ENCODE assay signal across 8 cellular contexts in genomic region chr1:155610257-155610647, GRCh38. TPM values are rescaled to one million over a fixed set of nuclear protein-coding genes. Genes with fewer than 3 reads are reported as not detected.
DNase-seq lines count a peak whose midpoint lies in the region; ATAC-seq and TF ChIP-seq lines count a peak whose summit lies in the region.
"Not testable (repeated sequence)": the region's sequence is repeated elsewhere in the genome, so short reads cannot be mapped to it uniquely, and the experiment has no call there.

No MANE protein-coding gene starts in this region.

- H3K27ac ChIP-seq in ACC112 (ENCODE audit: low read depth, low read length); SJSA1: not testable (repeated sequence)

- not testable (repeated sequence) for H3K27me3 ChIP-seq in ACC112 (ENCODE audit: insufficient read depth, low read length); SJSA1 (replicated peaks); skeletal muscle satellite cell (ENCODE audit: control insufficient read depth, insufficient read depth, low read length)

- ATAC-seq in GM19035 (IDR thresholded peaks at IDR 0.05; ENCODE audit: unreplicated experiment) (peak; percentile 34), HG03097 (IDR thresholded peaks at IDR 0.05; ENCODE audit: low FRiP score, unreplicated experiment) (peak; percentile 27)

- H3K27me3 Mint-ChIP-seq in mesothelial cell of epicardium (ENCODE audit: low read depth), result not testable (repeated sequence)

- peak overlapping the region; percentile 86 for H3K4me3 Mint-ChIP-seq in mesothelial cell of epicardium

- peak overlapping the region; percentile 63 for H3K9ac ChIP-seq in skeletal muscle satellite cell (ENCODE audit: low read depth, low read length)

- peaks cover 12% of the 10 kb centered on the region for H3K36me3 Mint-ChIP-seq in mesothelial cell of epicardium

- H2AFZ ChIP-seq in ACC112 (ENCODE audit: low read length, unreplicated experiment), result not testable (repeated sequence)

- not testable (repeated sequence) for H3K4me1 Mint-ChIP-seq in mesothelial cell of epicardium

- not testable (repeated sequence) for DNase-seq in SJSA1 (ENCODE audit: low read depth in 1 of 2, low spot score in 2 of 2); astrocyte of the cerebellum (ENCODE audit: low read depth); foreskin fibroblast; mesothelial cell of epicardium (ENCODE audit: low spot score in 2 of 2, unreplicated experiment in 2 of 2)

- H3K79me2 ChIP-seq in ACC112 (ENCODE audit: control insufficient read depth, insufficient read depth, low read length, unreplicated experiment), result not testable (repeated sequence)

- not testable (repeated sequence) for H3K4me1 ChIP-seq in ACC112 (ENCODE audit: control insufficient read depth, insufficient read depth, low read length, unreplicated experiment); SJSA1 (replicated peaks); skeletal muscle satellite cell (ENCODE audit: control insufficient read depth, insufficient read depth, low read length)

- not testable (repeated sequence) for H3K9me3 ChIP-seq in SJSA1 (replicated peaks); skeletal muscle satellite cell (replicated peaks; ENCODE audit: low read length)

- in situ Hi-C loops in astrocyte of the cerebellum (cut with HindIII; ENCODE audit: low sequenced_read_pairs), result not testable (repeated sequence)

- not testable (repeated sequence) for H3K36me3 ChIP-seq in ACC112 (ENCODE audit: insufficient read depth, low read length); skeletal muscle satellite cell (ENCODE audit: insufficient read depth, low read length)
- peaks cover 12% of the 10 kb centered on the region for H3K36me3 ChIP-seq in SJSA1

- H3K9me3 Mint-ChIP-seq in mesothelial cell of epicardium, result not testable (repeated sequence)

- TF ChIP-seq CTCF in astrocyte of the cerebellum (IDR thresholded peaks at IDR 0.05; ENCODE audit: low read depth, low read length, missing control alignments); foreskin fibroblast (IDR thresholded peaks at IDR 0.05; ENCODE audit: low read depth, low read length); mesothelial cell of epicardium (IDR thresholded peaks at IDR 0.05; ENCODE audit: unreplicated experiment): not testable (repeated sequence)

- H3K27ac Mint-ChIP-seq in mesothelial cell of epicardium, result not testable (repeated sequence)

- peak overlapping the region; percentile 94 for H3K4me3 ChIP-seq in ACC112 (ENCODE audit: low read depth, low read length)
- H3K4me3 ChIP-seq in SJSA1, result peak overlapping the region; percentile 43
- peak overlapping the region; percentile 49 for H3K4me3 ChIP-seq in astrocyte of the cerebellum (ENCODE audit: low read depth, low read length)
- H3K4me3 ChIP-seq in foreskin fibroblast (ENCODE audit: low read depth in 1 of 2, low read length in 2 of 2), result peak overlapping the region; percentile 52 to 54
- peak overlapping the region; percentile 83 for H3K4me3 ChIP-seq in skeletal muscle satellite cell (ENCODE audit: low read length)

- peak overlapping the region; percentile 66 for H3K4me2 ChIP-seq in skeletal muscle satellite cell (ENCODE audit: low read length)

RNA-seq across cellular contexts. Expression of gene MSTO1, which starts 0.2 kb away (rescaled TPM):
- 15.5 and 34.0 TPM in 2 replicates for total RNA-seq in SJSA1 (2014; rRNA removed; shearing (Covaris generic))
- total RNA-seq in mesothelial cell of epicardium, result 55.3 to 55.8 TPM (median 55.5 TPM) in 3 replicates
- 28.9 and 39.3 TPM in 2 replicates for total RNA-seq in skeletal muscle satellite cell (2012; rRNA removed)

RNA-seq across cellular contexts. Expression of gene ASH1L, which starts 47.6 kb away (rescaled TPM):
- total RNA-seq in SJSA1 (2014; rRNA removed; shearing (Covaris generic)), result 14.7 and 23.0 TPM in 2 replicates
- total RNA-seq in mesothelial cell of epicardium, result 84.5 to 87.9 TPM (median 87.7 TPM) in 3 replicates
- total RNA-seq in skeletal muscle satellite cell (2012; rRNA removed), result 22.9 and 26.6 TPM in 2 replicates

Comparison
In these comparisons a context has a peak if more than half of its experiments do, and no peak if none do; other contexts are left out.
1. H3K4me3 ChIP-seq: peak in every context shown above with its lines; median percentile 94 in ACC112; 83 in skeletal muscle satellite cell; 53 in foreskin fibroblast; 49 in astrocyte of the cerebellum; 43 in SJSA1.